ENCODE assay signal across 14 cellular contexts in the genomic region with DNA sequence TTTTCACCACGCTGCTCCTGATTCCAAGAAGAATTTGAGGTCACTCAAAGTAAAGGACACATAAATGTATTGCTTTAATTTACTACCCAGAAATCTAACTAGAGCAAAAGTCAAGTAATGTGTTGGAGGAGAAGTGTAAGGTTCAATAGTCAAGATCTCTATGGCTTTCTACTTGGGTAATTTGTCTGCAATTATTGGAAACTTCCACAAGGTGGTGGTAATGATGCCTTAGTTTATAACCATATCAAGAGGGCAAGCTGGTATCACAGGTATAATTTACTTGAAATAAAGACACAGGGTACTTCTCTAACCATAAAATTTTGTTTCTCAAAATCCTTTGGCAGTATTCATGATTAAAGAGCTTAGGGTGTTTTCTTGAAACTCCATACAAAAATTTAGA. TPM values are rescaled to one million over a fixed set of nuclear protein-coding genes. Genes with fewer than 3 reads are reported as not detected.
DNase-seq lines count a peak whose midpoint lies in the region; ATAC-seq, FAIRE-seq and TF ChIP-seq lines count a peak whose summit lies in the region.
"Had no signal": no experiment of that assay in that cellular context is flagged by ENCODE, and none has a peak within 500 bp of the region (broad histone marks: within the 10 kb centered on the region; RNA-seq: fewer than 3 reads in every experiment).

No MANE protein-coding gene starts in this region.

- no peak overlapping the region for H3K4me3 Mint-ChIP-seq in T-helper 17 cell
- H3K4me3 Mint-ChIP-seq: activated CD8-positive, alpha-beta T cell treated with anti-CD3 and anti-CD28 coated beads, Interleukin-2, amount 10 ng/mL, durations not matched to agents 7 days and 5 days; IgD-negative memory B cell had no signal

- H3K4me2 ChIP-seq in DND-41 (ENCODE audit: insufficient read depth, low read length), result no peak overlapping the region
- H3K4me2 ChIP-seq in keratinocyte (ENCODE audit: control insufficient read depth, extremely low read depth, insufficient read depth, low read depth, low read length), result no peak overlapping the region

- H2AFZ ChIP-seq in DND-41 (ENCODE audit: low read depth, low read length) (no peak overlapping the region), keratinocyte (ENCODE audit: control insufficient read depth, low read length) (no peak overlapping the region)

- no peak overlapping the region for H3K27ac ChIP-seq in DND-41 (ENCODE audit: low read length)
- H3K27ac ChIP-seq in RWPE2 (ENCODE audit: poor library complexity, severe bottlenecking), result no peak overlapping the region
- H3K27ac ChIP-seq in keratinocyte (ENCODE audit: control insufficient read depth, insufficient read depth, low read length), result no peak overlapping the region
- H3K27ac ChIP-seq: gastroesophageal sphincter, stomach had no signal

- H3K4me1 ChIP-seq in DND-41 (ENCODE audit: insufficient read depth, low read length), result 0 out of 2 replicates have a peak, but pooled peaks cover 2% of the 10 kb centered on the region
- no peaks in the 10 kb centered on the region for H3K4me1 ChIP-seq in RWPE2 (ENCODE audit: insufficient read depth, poor library complexity, severe bottlenecking)
- no peaks in the 10 kb centered on the region for H3K4me1 ChIP-seq in keratinocyte (ENCODE audit: control insufficient read depth, extremely low read depth, insufficient read depth, low read length)
- H3K4me1 ChIP-seq: gastroesophageal sphincter, stomach had no signal

- H3K9me3 ChIP-seq in DND-41 (ENCODE audit: insufficient read depth, low read length, severe bottlenecking) (no peaks in the 10 kb centered on the region), RWPE2 (ENCODE audit: severe bottlenecking) (no peaks in the 10 kb centered on the region), keratinocyte (ENCODE audit: control insufficient read depth, low read depth, low read length) (no peaks in the 10 kb centered on the region), T-helper 17 cell (ENCODE audit: control insufficient read depth, low read length, poor library complexity, severe bottlenecking) (no peaks in the 10 kb centered on the region)
- H3K9me3 ChIP-seq: gastroesophageal sphincter, stomach had no signal

- no peak for FAIRE-seq in keratinocyte (lab: Jason Lieb, UNC)

- no peak for ATAC-seq in DND-41 (ENCODE audit: insufficient read depth, low read depth)
- peak; percentile 61 for ATAC-seq in HG02885 (IDR thresholded peaks at IDR 0.05; ENCODE audit: poor library complexity, unreplicated experiment)
- no peak for ATAC-seq in RWPE2 (ENCODE audit: low read depth)
- no peak for ATAC-seq in HG03045 (IDR thresholded peaks at IDR 0.05; ENCODE audit: unreplicated experiment)
- no peak for ATAC-seq in T-helper 17 cell
- ATAC-seq: activated CD8-positive, alpha-beta T cell treated with anti-CD3 and anti-CD28 coated beads, Interleukin-2, amount 10 ng/mL, durations not matched to agents 7 days and 5 days; gastroesophageal sphincter had no signal

- H3K9ac ChIP-seq in DND-41 (ENCODE audit: low read depth, low read length) (no peak overlapping the region), keratinocyte (ENCODE audit: control insufficient read depth, extremely low read depth, insufficient read depth, low read length) (no peak overlapping the region)

- no peaks in the 10 kb centered on the region for H3K36me3 Mint-ChIP-seq in T-helper 17 cell (ENCODE audit: low read depth)
- H3K36me3 Mint-ChIP-seq: IgD-negative memory B cell had no signal

- no peaks in the 10 kb centered on the region for H3K4me1 Mint-ChIP-seq in T-helper 17 cell
- H3K4me1 Mint-ChIP-seq: IgD-negative memory B cell had no signal

- H3K9me1 ChIP-seq in keratinocyte (ENCODE audit: control insufficient read depth, extremely low read depth, insufficient read depth, low read length), result no peaks in the 10 kb centered on the region

- H3K27me3 Mint-ChIP-seq in T-helper 17 cell, result no peaks in the 10 kb centered on the region
- H3K27me3 Mint-ChIP-seq: IgD-negative memory B cell had no signal

- H3K27ac Mint-ChIP-seq in T-helper 17 cell, result no peak overlapping the region
- H3K27ac Mint-ChIP-seq: activated CD8-positive, alpha-beta T cell treated with anti-CD3 and anti-CD28 coated beads, Interleukin-2, amount 10 ng/mL, durations not matched to agents 7 days and 5 days; IgD-negative memory B cell had no signal

- dilution Hi-C loops in keratinocyte (cut with MboI; ENCODE audit: extremely low pct_ligation_motif_present, low sequenced_read_pairs), result no loop called here

- no peak overlapping the region for H3K4me3 ChIP-seq in DND-41 (ENCODE audit: low read depth in 1 of 2, low read length in 2 of 2)
- H3K4me3 ChIP-seq in RWPE2 (ENCODE audit: severe bottlenecking), result no peak overlapping the region
- no peak overlapping the region for H3K4me3 ChIP-seq in keratinocyte (ENCODE audit: control insufficient read depth in 2 of 3, extremely low read depth in 1 of 3, insufficient read depth in 2 of 3, low read depth in 1 of 3, low read length in 3 of 3)
- H3K4me3 ChIP-seq: gastroesophageal sphincter, stomach had no signal

- H3K27me3 ChIP-seq in DND-41 (ENCODE audit: insufficient read depth, low read length, poor library complexity) (no peaks in the 10 kb centered on the region), RWPE2 (ENCODE audit: insufficient read depth, poor library complexity, severe bottlenecking) (no peaks in the 10 kb centered on the region), keratinocyte (ENCODE audit: control insufficient read depth, extremely low read depth, insufficient read depth, low read length) (no peaks in the 10 kb centered on the region)
- H3K27me3 ChIP-seq: gastroesophageal sphincter, stomach had no signal

- H4K20me1 ChIP-seq in DND-41 (ENCODE audit: insufficient read depth, low read length) (no peaks in the 10 kb centered on the region), keratinocyte (ENCODE audit: control insufficient read depth, extremely low read depth, insufficient read depth, low read length) (no peaks in the 10 kb centered on the region)

- H3K36me3 ChIP-seq in DND-41 (ENCODE audit: insufficient read depth, low read length) (no peaks in the 10 kb centered on the region), RWPE2 (ENCODE audit: low read depth) (no peaks in the 10 kb centered on the region), keratinocyte (ENCODE audit: control insufficient read depth in 2 of 2, extremely low read depth in 1 of 2, insufficient read depth in 2 of 2, low read length in 2 of 2) (no peaks in the 10 kb centered on the region)
- H3K36me3 ChIP-seq: gastroesophageal sphincter, stomach had no signal

- peak; percentile 43 for TF ChIP-seq CTCF in DND-41 (IDR thresholded peaks at IDR 0.05; ENCODE audit: borderline replicate concordance, extremely low read depth, low read length, poor library complexity, severe bottlenecking)
- TF ChIP-seq CTCF in RWPE2 (IDR thresholded peaks at IDR 0.05; ENCODE audit: poor library complexity, severe bottlenecking), result peak; percentile 5
- peak in 2 of 3 experiments; percentile 11 to 24 for TF ChIP-seq CTCF in keratinocyte (optimal IDR thresholded peaks at IDR 0.05 in 1 of 3, IDR thresholded peaks at IDR 0.05 in 1 of 3, conservative IDR thresholded peaks at IDR 0.05 in 1 of 3; ENCODE audit: extremely low read depth in 1 of 3, insufficient read depth in 2 of 3, low read length in 3 of 3)

- no peaks in the 10 kb centered on the region for H3K79me2 ChIP-seq in DND-41 (ENCODE audit: insufficient read depth, low read length)
- H3K79me2 ChIP-seq in keratinocyte (ENCODE audit: control insufficient read depth, insufficient read depth, low read length), result no peaks in the 10 kb centered on the region

- DNase-seq in DND-41 (no peak), RWPE2 (ENCODE audit: low spot score) (no peak), keratinocyte (ENCODE audit: low read depth, low spot score) (no peak), NCI-H1092 treated with DMSO at 0.1 percent for 48 hours (lab: John Stamatoyannopoulos, UW) (no peak), occipital lobe (lab: John Stamatoyannopoulos, UW) (no peak), T-helper 17 cell (no peak)
- DNase-seq: activated CD8-positive, alpha-beta T cell treated with anti-CD3 and anti-CD28 coated beads, Interleukin-2, amount 10 ng/mL, durations not matched to agents 7 days and 5 days; anterior cingulate cortex; stimulated activated CD4-positive, alpha-beta T cell treated with anti-CD3 and anti-CD28 coated beads, Interleukin-12 subunit alpha, Interleukin-12 subunit beta, amount 100 ng/mL, for 4 hours; stomach had no signal

RNA-seq across cellular contexts. Expression of gene GRIA3, which starts 10.2 kb away (rescaled TPM):
- 0.10 TPM in 1 of 3 replicates, not detected in the others for polyA plus RNA-seq in keratinocyte
- 0.41 TPM for polyA plus RNA-seq in keratinocyte (2011; ENCODE audit: low read depth)
- polyA plus RNA-seq in keratinocyte (2011; cell fraction: cytosol; rRNA removed), result 0.12 TPM in 1 of 2 replicates, not detected in the other
- polyA plus RNA-seq in keratinocyte (2011; cell fraction: nucleus; rRNA removed), result 0.05 and 0.19 TPM in 2 replicates
- polyA plus RNA-seq in keratinocyte (2012; ENCODE audit: low replicate concordance), result 0.23 TPM in 1 of 2 replicates, not detected in the other
- polyA minus RNA-seq in keratinocyte, result 0.20 TPM in 1 of 3 replicates, not detected in the others
- polyA minus RNA-seq in keratinocyte (2011; cell fraction: cytosol; rRNA and poly(A)+ RNA removed), result not detected
- 0.23 TPM in 1 of 2 replicates, not detected in the other for polyA minus RNA-seq in keratinocyte (2011; cell fraction: nucleus; rRNA and poly(A)+ RNA removed)
- 74.2 TPM for total RNA-seq in occipital lobe
- under 1 TPM; 0.34 to 0.90 TPM for total RNA-seq in T-helper 17 cell
- total RNA-seq: activated CD8-positive, alpha-beta T cell treated with anti-CD3 and anti-CD28 coated beads, Interleukin-2, amount 10 ng/mL, durations not matched to agents 7 days and 5 days had no signal
- polyA plus RNA-seq: IgD-negative memory B cell had no signal

Comparison
In these comparisons a context has a peak if more than half of its experiments do, and no peak if none do; other contexts are left out.
1. RNA of gene GRIA3, which starts 10.2 kb away (total RNA-seq): 74.2 TPM in occipital lobe (single experiment); 0.34 to 0.90 TPM in T-helper 17 cell; every median in the first group is over 10 times any median in the second.
2. Peak in every context shown above with its lines, with median percentiles within 50 percentile points of each other: CTCF ChIP-seq.